16 cellular contexts compared by ENCODE assay signal in the genomic region with DNA sequence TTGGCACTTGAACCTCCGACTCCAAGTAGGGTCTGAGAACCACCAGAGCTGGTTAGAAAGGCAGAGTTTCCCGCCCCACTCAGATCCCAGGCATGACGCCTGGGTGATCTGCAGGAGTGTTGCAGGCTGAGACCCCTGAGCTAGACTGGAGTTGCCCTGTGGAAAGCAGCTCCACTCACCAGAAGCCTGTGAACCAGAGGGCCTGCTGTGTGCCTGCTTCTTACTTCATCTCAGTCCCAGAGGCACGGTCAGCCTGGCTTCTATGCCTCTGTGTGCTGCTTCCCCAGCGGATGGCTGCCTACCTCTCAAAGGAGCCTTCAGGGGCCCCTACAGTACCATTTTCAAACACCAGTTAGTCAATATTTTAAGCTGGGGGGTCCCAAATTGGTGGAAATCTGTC. TPM values are rescaled to one million over a fixed set of nuclear protein-coding genes. Genes with fewer than 3 reads are reported as not detected.
A peak's percentile ranks its signal among the peaks of the same experiment; 100 is the strongest.
DNase-seq lines count a peak whose midpoint lies in the region; ATAC-seq, FAIRE-seq and TF ChIP-seq lines count a peak whose summit lies in the region.
"Had no signal": no experiment of that assay in that cellular context is flagged by ENCODE, and none has a peak within 500 bp of the region (broad histone marks: within the 10 kb centered on the region; RNA-seq: fewer than 3 reads in every experiment).

No MANE protein-coding gene starts in this region.

- no peak for ATAC-seq in GM19023 (IDR thresholded peaks at IDR 0.05; ENCODE audit: unreplicated experiment)

- no peak overlapping the region for H3K4me2 ChIP-seq in keratinocyte (ENCODE audit: control insufficient read depth, extremely low read depth, insufficient read depth, low read depth, low read length)

- FAIRE-seq in keratinocyte (lab: Jason Lieb, UNC) (no peak), GM12892 (lab: Jason Lieb, UNC) (no peak)
- FAIRE-seq: endometrium had no signal

- no peak overlapping the region for H3K27ac ChIP-seq in keratinocyte (ENCODE audit: control insufficient read depth, insufficient read depth, low read length)
- peak overlapping the region; percentile 98 for H3K27ac ChIP-seq in subcutaneous abdominal adipose tissue (ENCODE audit: low read depth, low read length)

- H3K9me1 ChIP-seq in keratinocyte (ENCODE audit: control insufficient read depth, extremely low read depth, insufficient read depth, low read length): no peaks in the 10 kb centered on the region

- H3K36me3 ChIP-seq in keratinocyte (ENCODE audit: control insufficient read depth in 2 of 2, extremely low read depth in 1 of 2, insufficient read depth in 2 of 2, low read length in 2 of 2) (no peaks in the 10 kb centered on the region), subcutaneous abdominal adipose tissue (ENCODE audit: control insufficient read depth in 5 of 5, insufficient read depth in 5 of 5, low read length in 5 of 5) (no peaks in the 10 kb centered on the region)

- H3K9me3 ChIP-seq in keratinocyte (ENCODE audit: control insufficient read depth, low read depth, low read length) (no peaks in the 10 kb centered on the region), subcutaneous abdominal adipose tissue (ENCODE audit: control insufficient read depth in 5 of 5, low read length in 5 of 5) (no peaks in the 10 kb centered on the region)

- H3K9ac ChIP-seq in keratinocyte (ENCODE audit: control insufficient read depth, extremely low read depth, insufficient read depth, low read length) (no peak overlapping the region), subcutaneous abdominal adipose tissue (ENCODE audit: low read length in 5 of 5) (peak overlapping the region; percentile 44 to 84 (median 57))

- DNase-seq in LHCN-M2 (ENCODE audit: low read depth) (peak; percentile 60), brain pericyte (ENCODE audit: low read depth, low spot score) (peak; percentile 8), keratinocyte (ENCODE audit: low read depth, low spot score) (no peak), NCI-H187 treated with DMSO at 0.1 percent for 48 hours (lab: John Stamatoyannopoulos, UW) (no peak), GM12892 (ENCODE audit: insufficient read length) (no peak), superior temporal gyrus (ENCODE audit: extremely low spot score) (no peak)
- DNase-seq: activated CD8-positive, alpha-beta memory T cell treated with anti-CD3 and anti-CD28 coated beads, Interleukin-2, amount 50 U/mL, for 48 hours; CD4-positive, alpha-beta memory T cell; KBM-7; NCI-H1436 treated with DMSO at 0.1 percent for 48 hours; NCI-H526; stimulated activated CD4-positive, alpha-beta T cell treated with anti-CD3 and anti-CD28 coated beads, Interleukin-4, amount 100 ng/mL, for 24 hours; stimulated activated naive CD8-positive, alpha-beta T cell treated with anti-CD3 and anti-CD28 coated beads, Interleukin-15, amount 100 ng/mL, for 72 hours had no signal

- H3K4me1 ChIP-seq in keratinocyte (ENCODE audit: control insufficient read depth, extremely low read depth, insufficient read depth, low read length) (peaks cover 4% of the 10 kb centered on the region), subcutaneous abdominal adipose tissue (ENCODE audit: control insufficient read depth in 5 of 5, insufficient read depth in 5 of 5, low read length in 5 of 5) (peaks cover 24 to 87% (median 62%) of the 10 kb centered on the region in 5 donors)

- H3K27me3 ChIP-seq in keratinocyte (ENCODE audit: control insufficient read depth, extremely low read depth, insufficient read depth, low read length) (peaks cover 4% of the 10 kb centered on the region), subcutaneous abdominal adipose tissue (ENCODE audit: control insufficient read depth in 5 of 5, insufficient read depth in 4 of 5, low read length in 5 of 5) (peaks cover 0 to 4% (median 0%) of the 10 kb centered on the region in 5 donors)

- no peaks in the 10 kb centered on the region for H4K20me1 ChIP-seq in keratinocyte (ENCODE audit: control insufficient read depth, extremely low read depth, insufficient read depth, low read length)

- TF ChIP-seq POLR2A in GM12892 (IDR thresholded peaks at IDR 0.05; ENCODE audit: low read depth, low read length): no peak

- H3K4me3 ChIP-seq in keratinocyte (ENCODE audit: control insufficient read depth in 2 of 3, extremely low read depth in 1 of 3, insufficient read depth in 2 of 3, low read depth in 1 of 3, low read length in 3 of 3) (no peak overlapping the region), subcutaneous abdominal adipose tissue (ENCODE audit: low read depth in 1 of 5, low read length in 5 of 5) (peak overlapping the region in 3 of 5 donors; percentile 5 to 52 (median 42))

- dilution Hi-C loops in keratinocyte (cut with MboI; ENCODE audit: extremely low pct_ligation_motif_present, low sequenced_read_pairs): no loop called here

- H3K79me2 ChIP-seq in keratinocyte (ENCODE audit: control insufficient read depth, insufficient read depth, low read length): no peaks in the 10 kb centered on the region

- peak overlapping the region; percentile 10 for H2AFZ ChIP-seq in keratinocyte (ENCODE audit: control insufficient read depth, low read length)

- TF ChIP-seq CTCF in keratinocyte (optimal IDR thresholded peaks at IDR 0.05 in 1 of 3, IDR thresholded peaks at IDR 0.05 in 1 of 3, conservative IDR thresholded peaks at IDR 0.05 in 1 of 3; ENCODE audit: extremely low read depth in 1 of 3, insufficient read depth in 2 of 3, low read length in 3 of 3): no peak

RNA-seq across cellular contexts. Expression of gene CCN6, which starts 15.6 kb away (rescaled TPM):
- not detected in 2 replicates for total RNA-seq in LHCN-M2 (2014; rRNA removed)
- 0.02 TPM for polyA plus RNA-seq in LHCN-M2 (2012)
- polyA plus RNA-seq in keratinocyte: 0.46 to 0.90 TPM (median 0.50 TPM) in 3 replicates
- 1.3 TPM for polyA plus RNA-seq in keratinocyte (2011; ENCODE audit: low read depth)
- 0.31 and 0.43 TPM in 2 replicates for polyA plus RNA-seq in keratinocyte (2011; cell fraction: cytosol; rRNA removed)
- polyA plus RNA-seq in keratinocyte (2011; cell fraction: nucleus; rRNA removed): 0.19 and 0.76 TPM in 2 replicates
- 0.63 and 0.80 TPM in 2 replicates for polyA plus RNA-seq in keratinocyte (2012; ENCODE audit: low replicate concordance)
- 0.13 to 0.77 TPM in 2 of 3 replicates, not detected in the other for polyA minus RNA-seq in keratinocyte
- not detected for polyA minus RNA-seq in keratinocyte (2011; cell fraction: cytosol; rRNA and poly(A)+ RNA removed)
- 0.31 TPM in 1 of 2 replicates, not detected in the other for polyA minus RNA-seq in keratinocyte (2011; cell fraction: nucleus; rRNA and poly(A)+ RNA removed)
- not detected for polyA plus RNA-seq in GM12892 (2012; ENCODE audit: missing spikeins)
- total RNA-seq: CD4-positive, alpha-beta memory T cell had no signal

RNA-seq across cellular contexts. Expression of gene TUBE1, which starts 49.0 kb away (rescaled TPM):
- total RNA-seq in LHCN-M2 (2014; rRNA removed): 11.2 and 13.3 TPM in 2 replicates
- 3.9 TPM for polyA plus RNA-seq in LHCN-M2 (2012)
- 6.3 to 15.4 TPM (median 11.0 TPM) in 3 replicates for polyA plus RNA-seq in keratinocyte
- 12.8 TPM for polyA plus RNA-seq in keratinocyte (2011; ENCODE audit: low read depth)
- polyA plus RNA-seq in keratinocyte (2011; cell fraction: cytosol; rRNA removed): 4.4 and 8.8 TPM in 2 replicates
- 15.4 and 21.8 TPM in 2 replicates for polyA plus RNA-seq in keratinocyte (2011; cell fraction: nucleus; rRNA removed)
- polyA plus RNA-seq in keratinocyte (2012; ENCODE audit: low replicate concordance): 7.8 and 15.5 TPM in 2 replicates
- 3.5 to 7.0 TPM (median 4.2 TPM) in 3 replicates for polyA minus RNA-seq in keratinocyte
- polyA minus RNA-seq in keratinocyte (2011; cell fraction: cytosol; rRNA and poly(A)+ RNA removed): 3.5 TPM
- 8.7 and 11.1 TPM in 2 replicates for polyA minus RNA-seq in keratinocyte (2011; cell fraction: nucleus; rRNA and poly(A)+ RNA removed)
- polyA plus RNA-seq in GM12892 (2012; ENCODE audit: missing spikeins): 8.4 TPM

RNA-seq across cellular contexts. Expression of gene FAM229B, which starts 49.1 kb away (rescaled TPM):
- total RNA-seq in LHCN-M2 (2014; rRNA removed): 7.8 and 9.7 TPM in 2 replicates
- 32.4 TPM for polyA plus RNA-seq in LHCN-M2 (2012)
- polyA plus RNA-seq in keratinocyte: 8.9 to 15.0 TPM (median 12.1 TPM) in 3 replicates
- polyA plus RNA-seq in keratinocyte (2011; ENCODE audit: low read depth): not detected
- 15.2 and 19.0 TPM in 2 replicates for polyA plus RNA-seq in keratinocyte (2011; cell fraction: cytosol; rRNA removed)
- 5.0 and 7.8 TPM in 2 replicates for polyA plus RNA-seq in keratinocyte (2011; cell fraction: nucleus; rRNA removed)
- 4.5 and 11.0 TPM in 2 replicates for polyA plus RNA-seq in keratinocyte (2012; ENCODE audit: low replicate concordance)
- 3.5 to 4.6 TPM (median 3.5 TPM) in 3 replicates for polyA minus RNA-seq in keratinocyte
- not detected for polyA minus RNA-seq in keratinocyte (2011; cell fraction: cytosol; rRNA and poly(A)+ RNA removed)
- polyA minus RNA-seq in keratinocyte (2011; cell fraction: nucleus; rRNA and poly(A)+ RNA removed): 0.42 and 0.62 TPM in 2 replicates
- 1.3 TPM for polyA plus RNA-seq in GM12892 (2012; ENCODE audit: missing spikeins)

Comparison
In these comparisons a context has a peak if more than half of its experiments do, and no peak if none do; other contexts are left out.
1. DNase-seq: peak in LHCN-M2 (single experiment) and brain pericyte (single experiment); none in keratinocyte (single experiment), NCI-H187 treated with DMSO at 0.1 percent for 48 hours (single experiment), GM12892 (single experiment) and superior temporal gyrus (single experiment).
2. H3K4me3 ChIP-seq: peak in subcutaneous abdominal adipose tissue (3 of 5); none in keratinocyte (0 of 3).